ENCODE assay signal across 8 cellular contexts in the genomic region with DNA sequence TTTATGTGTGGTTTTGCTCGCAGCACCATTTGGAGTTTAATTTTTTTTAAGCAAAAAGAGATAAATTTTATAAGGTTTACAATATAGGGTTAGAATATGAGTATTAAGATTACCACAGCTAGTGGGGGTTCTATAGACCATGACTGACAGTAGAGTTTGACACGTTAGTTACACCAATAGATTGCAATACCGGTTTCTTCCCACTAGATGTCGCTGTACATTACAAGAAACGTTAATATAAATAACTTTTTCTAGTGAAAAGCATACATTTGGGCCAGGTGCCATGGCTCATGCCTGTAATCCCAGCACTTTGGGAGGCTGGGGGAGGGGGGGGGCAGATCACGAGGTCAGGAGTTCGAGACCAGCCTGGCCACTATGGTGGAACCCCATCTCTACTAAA.
DNase-seq lines count a peak whose midpoint lies in the region; ATAC-seq and TF ChIP-seq lines count a peak whose summit lies in the region.

No MANE protein-coding gene starts in this region.

- intact Hi-C loops in body of pancreas (cut with DNase I): no loop called here

- no peaks in the 10 kb centered on the region for H3K27me3 ChIP-seq in body of pancreas

- H3K4me3 Mint-ChIP-seq in HFFc6: no peak overlapping the region
- H3K4me3 Mint-ChIP-seq in activated T-helper 17 cell treated with anti-CD3 and anti-CD28 coated beads, Interleukin-2, amount 50 U/mL, for 72 hours: no peak overlapping the region

- TF ChIP-seq CTCF in HFFc6 (IDR thresholded peaks at IDR 0.05) (peak; percentile 72), body of pancreas (IDR thresholded peaks at IDR 0.05) (peak in 1 of 7 experiments; percentile 9)

- no peaks in the 10 kb centered on the region for H3K36me3 ChIP-seq in body of pancreas (replicated peaks in 1 of 2; ENCODE audit: insufficient read depth in 1 of 2, low read depth in 2 of 2)

- TF ChIP-seq POLR2A in body of pancreas (IDR thresholded peaks at IDR 0.05): no peak

- no peaks in the 10 kb centered on the region for H3K4me1 ChIP-seq in body of pancreas

- 42 to 57% methylated on average over 6 to 7 of the region's 7 CpGs for WGBS in body of pancreas, 2 donors

- no peak overlapping the region for H3K4me3 ChIP-seq in body of pancreas

- no peak overlapping the region for H3K27ac Mint-ChIP-seq in HFFc6
- H3K27ac Mint-ChIP-seq in activated T-helper 17 cell treated with anti-CD3 and anti-CD28 coated beads, Interleukin-2, amount 50 U/mL, for 72 hours: no peak overlapping the region

- H3K36me3 Mint-ChIP-seq in HFFc6 (ENCODE audit: low read depth): no peaks in the 10 kb centered on the region
- H3K36me3 Mint-ChIP-seq in activated T-helper 17 cell treated with anti-CD3 and anti-CD28 coated beads, Interleukin-2, amount 50 U/mL, for 72 hours (ENCODE audit: low read depth): no peaks in the 10 kb centered on the region

- ATAC-seq in HG03139 (IDR thresholded peaks at IDR 0.05; ENCODE audit: unreplicated experiment): no peak
- ATAC-seq in activated T-helper 17 cell treated with anti-CD3 and anti-CD28 coated beads, Interleukin-2, amount 50 U/mL, for 72 hours (replicated peaks): no peak
- no peak for ATAC-seq in body of pancreas

- in situ Hi-C loops in SK-MEL-5 (cut with HindIII; ENCODE audit: low pct_unique_long_range_greater_than_20kb, low sequenced_read_pairs): no loop called here

- H3K4me1 Mint-ChIP-seq in HFFc6 (ENCODE audit: low read depth): no peaks in the 10 kb centered on the region
- no peaks in the 10 kb centered on the region for H3K4me1 Mint-ChIP-seq in activated T-helper 17 cell treated with anti-CD3 and anti-CD28 coated beads, Interleukin-2, amount 50 U/mL, for 72 hours

- H3K27ac ChIP-seq in body of pancreas: no peak overlapping the region

- H3K9me3 Mint-ChIP-seq in HFFc6: peaks cover 6% of the 10 kb centered on the region; the same call in 1 of the 2 replicates
- H3K9me3 Mint-ChIP-seq in activated T-helper 17 cell treated with anti-CD3 and anti-CD28 coated beads, Interleukin-2, amount 50 U/mL, for 72 hours: no peaks in the 10 kb centered on the region

- H3K9me3 ChIP-seq in body of pancreas: peaks cover 0 to 6% (median 0%) of the 10 kb centered on the region in 3 donors

- H3K27me3 Mint-ChIP-seq in HFFc6 (ENCODE audit: insufficient read depth): no peaks in the 10 kb centered on the region; the same call in 1 of the 2 replicates
- H3K27me3 Mint-ChIP-seq in activated T-helper 17 cell treated with anti-CD3 and anti-CD28 coated beads, Interleukin-2, amount 50 U/mL, for 72 hours: no peaks in the 10 kb centered on the region

- DNase-seq in ELR (ENCODE audit: low read depth) (peak; percentile 24), HFFc6 (no peak), SK-MEL-5 (ENCODE audit: low read depth, low spot score) (peak; percentile 56), kidney tubule cell (ENCODE audit: low spot score) (peak; percentile 39), HPDE6-E6E7 (ENCODE audit: extremely low spot score) (no peak), body of pancreas (no peak)

Comparison
In these comparisons a context has a peak if more than half of its experiments do, and no peak if none do; other contexts are left out.
1. DNase-seq: peak in ELR (single experiment), SK-MEL-5 (single experiment) and kidney tubule cell (single experiment); none in HFFc6 (single experiment), HPDE6-E6E7 (single experiment) and body of pancreas (0 of 4).